ENCODE assay signal across 15 cellular contexts in the genomic region with DNA sequence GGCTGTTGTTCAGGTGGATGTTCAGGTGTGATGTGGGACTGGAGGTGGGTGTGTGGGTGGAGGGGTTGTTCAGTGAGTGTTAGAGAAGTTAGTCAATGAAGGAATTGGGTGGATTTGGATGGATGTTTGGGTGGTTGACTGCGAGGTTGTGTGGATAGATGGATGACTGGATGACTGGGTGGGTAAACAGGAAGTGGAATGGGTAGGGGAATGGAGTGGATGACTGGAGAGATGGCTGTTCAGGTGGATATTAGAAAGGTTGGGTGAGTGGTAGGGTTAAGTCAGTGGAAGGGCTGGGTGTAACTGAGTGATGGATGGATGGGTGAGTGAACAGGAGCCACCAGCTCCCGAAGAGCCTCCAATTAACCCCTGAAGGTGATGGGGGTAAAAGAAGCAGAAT. TPM values are rescaled to one million over a fixed set of nuclear protein-coding genes. Genes with fewer than 3 reads are reported as not detected.
DNase-seq lines count a peak whose midpoint lies in the region; ATAC-seq, FAIRE-seq and TF ChIP-seq lines count a peak whose summit lies in the region.
"Had no signal": no experiment of that assay in that cellular context is flagged by ENCODE, and none has a peak within 500 bp of the region (broad histone marks: within the 10 kb centered on the region; RNA-seq: fewer than 3 reads in every experiment).

No MANE protein-coding gene starts in this region.

- peak overlapping the region; percentile 37 for H3K56ac ChIP-seq in H1 (replicated peaks; ENCODE audit: insufficient read length, low read depth, low read length)

- H4K5ac ChIP-seq in H1 (ENCODE audit: insufficient read length, low read depth, low read length), result no peak overlapping the region

- peaks cover 9% of the 10 kb centered on the region; the same call in 1 of the 2 replicates for H3K23me2 ChIP-seq in H1 (ENCODE audit: low read depth, low read length)

- no peak for TF ChIP-seq POLR2A in H1 (IDR thresholded peaks at IDR 0.05; ENCODE audit: control extremely low read depth in 1 of 2, low read depth in 2 of 2, low read length in 2 of 2)
- TF ChIP-seq POLR2A in gastrocnemius medialis (IDR thresholded peaks at IDR 0.05), result no peak

- H3K4ac ChIP-seq in H1 (replicated peaks; ENCODE audit: insufficient read length, low read depth, low read length), result no peak overlapping the region
- H3K4ac ChIP-seq in neuronal stem cell (ENCODE audit: low read length), result no peak overlapping the region

- H3K79me1 ChIP-seq in H1 (ENCODE audit: low read depth, low read length) (no peaks in the 10 kb centered on the region), neuronal stem cell (ENCODE audit: low read depth, low read length) (no peaks in the 10 kb centered on the region)

- H2AK5ac ChIP-seq in H1 (ENCODE audit: low read depth, low read length), result no peak overlapping the region
- peak overlapping the region; percentile 36 for H2AK5ac ChIP-seq in neuronal stem cell (ENCODE audit: low read depth, low read length)

- no peak overlapping the region for H4K8ac ChIP-seq in H1 (ENCODE audit: extremely low read depth, insufficient read depth, low read length)
- no peak overlapping the region for H4K8ac ChIP-seq in neuronal stem cell (ENCODE audit: low read depth, low read length)

- H3K9me3 ChIP-seq in ascending aorta (no peaks in the 10 kb centered on the region), H1 (ENCODE audit: insufficient read depth in 2 of 2, low read depth in 1 of 2, low read length in 1 of 2) (no peaks in the 10 kb centered on the region), neuronal stem cell (replicated peaks in 1 of 2; ENCODE audit: control insufficient read depth in 2 of 2, insufficient read depth in 1 of 2, low read depth in 1 of 2, low read length in 2 of 2) (peaks cover 0 to 4% of the 10 kb centered on the region in 2 donors), gastrocnemius medialis (no peaks in the 10 kb centered on the region)
- H3K9me3 ChIP-seq: A549 had no signal

- POLR2A ChIA-PET in H1 (lab: Charles Lee; ENCODE audit: partially characterized antibody), result no interaction called here

- H4K20me1 ChIP-seq in H1 (replicated peaks in 1 of 2; ENCODE audit: control insufficient read depth in 1 of 2, insufficient read depth in 2 of 2, low read length in 2 of 2), result no peaks in the 10 kb centered on the region

- H2BK120ac ChIP-seq in H1 (replicated peaks; ENCODE audit: low read depth, low read length) (no peak overlapping the region), neuronal stem cell (ENCODE audit: low read depth, low read length) (no peak overlapping the region)

- FAIRE-seq in H1 (lab: Jason Lieb, UNC) (no peak), D721Med (lab: Jason Lieb, UNC) (no peak)
- FAIRE-seq: A549 had no signal

- 95 to 100% methylated on average over 1 to 2 of the region's 2 CpGs for WGBS in H1 (ENCODE audit: extremely low coverage in 1 of 2, insufficient coverage in 1 of 2, insufficient read length in 1 of 2, insufficient replicate concordance in 2 of 2, low coverage in 1 of 2, low lambda C conversion rate in 2 of 2, missing lambda C conversion rate in 1 of 2), 2 experiments
- WGBS in neuronal stem cell (ENCODE audit: extremely low coverage in 2 of 2, insufficient read length in 2 of 2, insufficient replicate concordance in 1 of 2), 2 donors, result 100% methylated on average over 1 of the region's 2 CpGs

- intact Hi-C loops in ascending aorta (cut with DNase I) (no loop called here), gastrocnemius medialis (cut with DNase I; ENCODE audit: low total_unique reads) (no loop called here)

- H2BK5ac ChIP-seq in H1 (ENCODE audit: low read depth, low read length) (no peak overlapping the region), neuronal stem cell (ENCODE audit: low read length) (no peak overlapping the region)

- ATAC-seq in gastrocnemius medialis (no peak), GM21528 (IDR thresholded peaks at IDR 0.05; ENCODE audit: low FRiP score, unreplicated experiment) (no peak)
- ATAC-seq: A549 had no signal

- H3K14ac ChIP-seq in H1 (ENCODE audit: insufficient read length), result no peak overlapping the region
- no peak overlapping the region for H3K14ac ChIP-seq in neuronal stem cell (ENCODE audit: low read length)

- H3K9ac ChIP-seq in H1 (replicated peaks in 1 of 4; ENCODE audit: extremely low read depth in 1 of 4, low read depth in 3 of 4, low read length in 3 of 4) (no peak overlapping the region), neuronal stem cell (ENCODE audit: low read depth, low read length, poor library complexity) (no peak overlapping the region)
- H3K9ac ChIP-seq: GM23248 had no signal

- H3K79me2 ChIP-seq in H1 (ENCODE audit: control insufficient read depth in 1 of 2, insufficient read depth in 2 of 2, low read length in 2 of 2), result no peaks in the 10 kb centered on the region

- H3K4me2 ChIP-seq in H1 (ENCODE audit: insufficient read depth in 1 of 2, low read depth in 2 of 2, low read length in 2 of 2) (no peak overlapping the region), neuronal stem cell (ENCODE audit: insufficient read depth, low read length, poor library complexity, severe bottlenecking) (no peak overlapping the region)
- H3K4me2 ChIP-seq: A549 had no signal

- no peak overlapping the region for H3K23ac ChIP-seq in H1 (ENCODE audit: insufficient read length)
- no peak overlapping the region for H3K23ac ChIP-seq in neuronal stem cell (ENCODE audit: low read depth, low read length, poor library complexity)

- CTCF ChIA-PET in H1 (lab: Charles Lee; ENCODE audit: partially characterized antibody), result interaction anchor here (0.6 kb wide), 1 partner anchor 9 kb away, joined by 3 read pairs; no protein-coding TSS in a partner anchor

- H4K91ac ChIP-seq in H1 (replicated peaks; ENCODE audit: insufficient read length, low read length), result no peak overlapping the region
- H4K91ac ChIP-seq in neuronal stem cell (ENCODE audit: low read depth, low read length, poor library complexity), result no peak overlapping the region

- H2AFZ ChIP-seq in H1 (ENCODE audit: low read length) (no peak overlapping the region), neuronal stem cell (ENCODE audit: low read length) (no peak overlapping the region)
- H2AFZ ChIP-seq: GM23248 had no signal

- H3K27ac ChIP-seq in ascending aorta (peak overlapping the region; percentile 94 to 95), H1 (ENCODE audit: low read depth, low read length) (no peak overlapping the region), neuronal stem cell (replicated peaks; ENCODE audit: low read length) (no peak overlapping the region), gastrocnemius medialis (peak overlapping the region; percentile 60 to 93 (median 82))
- H3K27ac ChIP-seq: A549, C4-2B, GM23248 had no signal

- H2BK15ac ChIP-seq in H1 (ENCODE audit: low read length) (no peak overlapping the region), neuronal stem cell (ENCODE audit: low read length) (no peak overlapping the region)

- DNase-seq in ascending aorta (ENCODE audit: low spot score in 2 of 2) (no peak), H1 (ENCODE audit: low read depth in 1 of 2, low spot score in 2 of 2) (no peak), neuronal stem cell (ENCODE audit: low spot score) (no peak), gastrocnemius medialis (no peak), GDM1 (lab: John Stamatoyannopoulos, UW) (no peak), D721Med (ENCODE audit: insufficient read length, low spot score) (no peak)
- DNase-seq in effector CD8-positive, alpha-beta T cell (lab: John Stamatoyannopoulos, UW), result no peak
- DNase-seq: BE2C; CD4-positive, alpha-beta memory T cell; DMS53; GM23248; H7 had no signal

- in situ Hi-C loops in gastrocnemius medialis (cut with MboI; ENCODE audit: low sequenced_read_pairs in 4 of 4), result no loop called here

- TF ChIP-seq CTCF in ascending aorta (IDR thresholded peaks at IDR 0.05) (no peak), H1 (IDR thresholded peaks at IDR 0.05; ENCODE audit: control extremely low read depth in 1 of 3, insufficient read depth in 1 of 3, low read depth in 1 of 3, low read length in 3 of 3) (no peak), gastrocnemius medialis (IDR thresholded peaks at IDR 0.05 in 4 of 5, conservative IDR thresholded peaks at IDR 0.05 in 1 of 5) (no peak), D721Med (IDR thresholded peaks at IDR 0.05; ENCODE audit: insufficient read depth, missing control alignments) (no peak)

- no peak for TF ChIP-seq RAD21 in H1 (IDR thresholded peaks at IDR 0.05 in 1 of 2, conservative IDR thresholded peaks at IDR 0.05 in 1 of 2; ENCODE audit: low read depth in 2 of 2, low read length in 2 of 2)

- H3K27me3 ChIP-seq in ascending aorta (no peaks in the 10 kb centered on the region), H1 (replicated peaks in 1 of 4; ENCODE audit: control insufficient read depth in 3 of 4, extremely low read depth in 1 of 4, insufficient read depth in 3 of 4, low read length in 3 of 4) (no peaks in the 10 kb centered on the region), neuronal stem cell (ENCODE audit: control insufficient read depth in 3 of 3, insufficient read depth in 3 of 3, low read depth in 1 of 3, low read length in 3 of 3) (no peaks in the 10 kb centered on the region), gastrocnemius medialis (no peaks in the 10 kb centered on the region)
- H3K27me3 ChIP-seq: BE2C had no signal

- peaks cover 0 to 28% of the 10 kb centered on the region in 2 donors for H3K4me1 ChIP-seq in ascending aorta
- no peaks in the 10 kb centered on the region for H3K4me1 ChIP-seq in H1 (replicated peaks in 1 of 4; ENCODE audit: control insufficient read depth in 3 of 4, insufficient read depth in 4 of 4, low read length in 3 of 4)
- peaks cover 7 to 11% of the 10 kb centered on the region in 2 donors for H3K4me1 ChIP-seq in neuronal stem cell (ENCODE audit: control insufficient read depth in 2 of 2, insufficient read depth in 1 of 2, low read depth in 1 of 2, low read length in 2 of 2)
- H3K4me1 ChIP-seq in gastrocnemius medialis, result peaks cover 39 to 44% of the 10 kb centered on the region in 2 donors
- H3K4me1 ChIP-seq: BE2C had no signal

- H3K36me3 ChIP-seq in ascending aorta (peaks cover 16 to 31% of the 10 kb centered on the region in 2 donors), H1 (ENCODE audit: control insufficient read depth in 2 of 4, insufficient read depth in 4 of 4, low read length in 3 of 4) (no peaks in the 10 kb centered on the region), neuronal stem cell (replicated peaks in 1 of 2; ENCODE audit: control insufficient read depth in 2 of 2, insufficient read depth in 2 of 2, low read length in 2 of 2) (no peaks in the 10 kb centered on the region), gastrocnemius medialis (no peaks in the 10 kb centered on the region)
- H3K36me3 ChIP-seq: BE2C had no signal

- no peak overlapping the region for H2BK20ac ChIP-seq in H1 (ENCODE audit: low read length)

- no peak for TF ChIP-seq EP300 in H1 (IDR thresholded peaks at IDR 0.05; ENCODE audit: borderline replicate concordance in 1 of 2, low read depth in 2 of 2, low read length in 2 of 2)

- H3K4me3 ChIP-seq in ascending aorta, result no peak overlapping the region
- H3K4me3 ChIP-seq in H1 (ENCODE audit: extremely low read depth in 1 of 4, insufficient read depth in 2 of 4, low read depth in 3 of 4, low read length in 4 of 4), result no peak overlapping the region
- no peak overlapping the region for H3K4me3 ChIP-seq in neuronal stem cell (ENCODE audit: low read length in 2 of 2)
- H3K4me3 ChIP-seq in gastrocnemius medialis, result no peak overlapping the region
- H3K4me3 ChIP-seq: A549, GM23248 had no signal

- H2BK12ac ChIP-seq in H1 (ENCODE audit: low read depth, low read length), result no peak overlapping the region
- H2BK12ac ChIP-seq in neuronal stem cell (ENCODE audit: low read length), result no peak overlapping the region

- H3K18ac ChIP-seq in H1 (ENCODE audit: extremely low read depth, low read length) (no peak overlapping the region), neuronal stem cell (ENCODE audit: low read length) (no peak overlapping the region)

RNA-seq across cellular contexts. Expression of gene JPH2, which starts 27.9 kb away (rescaled TPM):
- 86.7 TPM for total RNA-seq in ascending aorta
- total RNA-seq in H1 (2021; fragmentation: NEBNext Ultra II Directional; extraction: Animal tissue kit (Norgen Biotek cat#: 25700)), result 1.3 and 1.5 TPM in 2 replicates
- polyA plus RNA-seq in H1 (2011; rRNA removed), result 0.59 and 0.83 TPM in 2 replicates
- polyA plus RNA-seq in H1 (2011; cell fraction: cytosol; rRNA removed), result 0.85 TPM
- polyA plus RNA-seq in H1 (2011; cell fraction: nucleus; rRNA removed), result 1.3 TPM
- polyA plus RNA-seq in H1 (2012, experiment 1 of 2), result 0.54 to 1.0 TPM (median 0.76 TPM) in 4 replicates
- polyA plus RNA-seq in H1 (2012, experiment 2 of 2), result 0.39 TPM
- polyA plus RNA-seq in H1 (2013, experiment 1 of 2), result 0.43 TPM
- 0.39 TPM for polyA plus RNA-seq in H1 (2013, experiment 2 of 2)
- 0.83 and 0.91 TPM in 2 replicates for polyA minus RNA-seq in H1 (2011; rRNA and poly(A)+ RNA removed)
- polyA minus RNA-seq in H1 (2011; cell fraction: cytosol; rRNA and poly(A)+ RNA removed), result 1.0 TPM
- 1.6 TPM for polyA minus RNA-seq in H1 (2011; cell fraction: nucleus; rRNA and poly(A)+ RNA removed)
- 0.28 TPM for polyA plus RNA-seq in neuronal stem cell (2013, experiment 1 of 2)
- polyA plus RNA-seq in neuronal stem cell (2013, experiment 2 of 2), result 0.21 TPM
- 10 to 100 TPM; 18.3 to 86.6 (median 38.0) TPM for total RNA-seq in gastrocnemius medialis
- total RNA-seq: CD4-positive, alpha-beta memory T cell had no signal
- polyA plus RNA-seq: CD4-positive, alpha-beta memory T cell had no signal

RNA-seq across cellular contexts. Expression of gene OSER1, which starts 51.4 kb away (rescaled TPM):
- total RNA-seq in ascending aorta, result 9.2 TPM
- total RNA-seq in H1 (2021; fragmentation: NEBNext Ultra II Directional; extraction: Animal tissue kit (Norgen Biotek cat#: 25700)), result 31.6 and 31.8 TPM in 2 replicates
- 13.9 and 24.5 TPM in 2 replicates for polyA plus RNA-seq in H1 (2011; rRNA removed)
- 24.7 TPM for polyA plus RNA-seq in H1 (2011; cell fraction: cytosol; rRNA removed)
- polyA plus RNA-seq in H1 (2011; cell fraction: nucleus; rRNA removed), result 18.7 TPM
- polyA plus RNA-seq in H1 (2012, experiment 1 of 2), result 25.9 to 30.5 TPM (median 28.5 TPM) in 4 replicates
- polyA plus RNA-seq in H1 (2012, experiment 2 of 2), result 12.5 TPM
- 19.9 TPM for polyA plus RNA-seq in H1 (2013, experiment 1 of 2)
- 18.5 TPM for polyA plus RNA-seq in H1 (2013, experiment 2 of 2)
- polyA minus RNA-seq in H1 (2011; rRNA and poly(A)+ RNA removed), result 45.8 and 49.1 TPM in 2 replicates
- polyA minus RNA-seq in H1 (2011; cell fraction: cytosol; rRNA and poly(A)+ RNA removed), result 18.6 TPM
- polyA minus RNA-seq in H1 (2011; cell fraction: nucleus; rRNA and poly(A)+ RNA removed), result 16.0 TPM
- 25.2 TPM for polyA plus RNA-seq in neuronal stem cell (2013, experiment 1 of 2)
- polyA plus RNA-seq in neuronal stem cell (2013, experiment 2 of 2), result 23.7 TPM
- 100 to 1,000 TPM in 1 of 4 donors, 10 to 100 TPM in 3; 73.0 to 114 (median 94.5) TPM for total RNA-seq in gastrocnemius medialis

Comparison
In these comparisons a context has a peak if more than half of its experiments do, and no peak if none do; other contexts are left out.
1. H3K27ac ChIP-seq: peak in ascending aorta (2 of 2) and gastrocnemius medialis (4 of 4); none in H1 (single experiment) and neuronal stem cell (single experiment).